20 cellular contexts compared by ENCODE assay signal in the genomic region with DNA sequence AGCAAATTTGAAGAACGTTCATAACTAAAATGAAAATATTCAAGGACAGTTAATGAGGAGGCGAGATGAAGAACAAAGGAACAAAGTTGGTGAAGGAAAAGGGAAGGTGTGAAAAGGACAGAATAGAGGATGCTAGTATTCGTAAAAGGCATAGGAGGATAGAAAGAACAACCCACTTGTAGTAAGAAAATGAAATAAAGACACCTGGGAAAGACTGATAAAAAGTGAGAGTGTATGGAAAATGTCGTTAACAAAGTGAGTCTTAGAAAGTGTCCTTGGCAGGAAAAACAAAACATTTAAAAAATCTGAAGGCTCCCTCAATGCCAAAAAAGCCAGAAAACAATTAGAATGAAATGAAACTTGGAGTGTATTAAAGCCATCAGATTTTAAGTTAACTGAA. TPM values are rescaled to one million over a fixed set of nuclear protein-coding genes. Genes with fewer than 3 reads are reported as not detected.
DNase-seq lines count a peak whose midpoint lies in the region; ATAC-seq, FAIRE-seq and TF ChIP-seq lines count a peak whose summit lies in the region.
"Had no signal": no experiment of that assay in that cellular context is flagged by ENCODE, and none has a peak within 500 bp of the region (broad histone marks: within the 10 kb centered on the region; RNA-seq: fewer than 3 reads in every experiment).

No MANE protein-coding gene starts in this region.

- H3K4me3 Mint-ChIP-seq in activated T-cell treated with anti-CD3 and anti-CD28 coated beads, Interleukin-2, amount 50 U/mL, for 72 hours = no peak overlapping the region
- no peak overlapping the region for H3K4me3 Mint-ChIP-seq in activated T-cell treated with anti-CD3 and anti-CD28 coated beads, Interleukin-2, amount 50 U/mL, for 24 hours
- H3K4me3 Mint-ChIP-seq: B cell; CD4-positive, alpha-beta T cell; CD8-positive, alpha-beta T cell had no signal

- H3K4me3 ChIP-seq in HEK293 (ENCODE audit: low read depth, low read length) (no peak overlapping the region), endothelial cell of umbilical vein (replicated peaks in 1 of 3; ENCODE audit: insufficient read depth in 1 of 3, low read depth in 1 of 3, low read length in 3 of 3) (no peak overlapping the region)
- H3K4me3 ChIP-seq: A549; BLaER1 treated with 17β-estradiol and CSF1 and Interleukin-3, amounts not matched to agents 10 nM and 100 nM had no signal

- intact Hi-C loops in endothelial cell of umbilical vein (cut with micrococcal nuclease) = no loop called here

- ATAC-seq in activated T-cell treated with anti-CD3 and anti-CD28 coated beads, Interleukin-2, amount 50 U/mL, for 72 hours (replicated peaks in 1 of 2) = no peak
- no peak for ATAC-seq in HG03460 (IDR thresholded peaks at IDR 0.05; ENCODE audit: unreplicated experiment)
- ATAC-seq: A549; CD8-positive, alpha-beta T cell had no signal

- H3K79me2 ChIP-seq in endothelial cell of umbilical vein (ENCODE audit: control insufficient read depth, insufficient read depth, low read length) = no peaks in the 10 kb centered on the region

- H3K36me3 ChIP-seq in HEK293 (ENCODE audit: control insufficient read depth in 2 of 2, insufficient read depth in 1 of 2, low read length in 2 of 2) = peaks cover 0 to 40% of the 10 kb centered on the region in 2 experiments; a peak in 2 of 3 replicates
- no peaks in the 10 kb centered on the region for H3K36me3 ChIP-seq in endothelial cell of umbilical vein (ENCODE audit: control insufficient read depth in 2 of 2, extremely low read depth in 1 of 2, insufficient read depth in 2 of 2, low read length in 2 of 2)

- CTCF ChIA-PET in HEK293 (lab: Yijun Ruan, JAX) = no interaction called here
- CTCF ChIA-PET in endothelial cell of umbilical vein (lab: Charles Lee) = interaction anchor here (0.7 kb wide), 1 partner anchor 268 kb away, joined by 3 read pairs; no protein-coding TSS in a partner anchor

- H3K9me3 ChIP-seq in HEK293 (ENCODE audit: control insufficient read depth, insufficient read depth, low read depth, low read length) (no peaks in the 10 kb centered on the region), endothelial cell of umbilical vein (replicated peaks; ENCODE audit: control insufficient read depth, insufficient read depth, low read length) (no peaks in the 10 kb centered on the region)
- H3K9me3 ChIP-seq: A549; BLaER1 treated with 17β-estradiol and CSF1 and Interleukin-3, amounts not matched to agents 10 nM and 100 nM; Caco-2 had no signal

- no peaks in the 10 kb centered on the region for H3K27me3 Mint-ChIP-seq in activated T-cell treated with anti-CD3 and anti-CD28 coated beads, Interleukin-2, amount 50 U/mL, for 72 hours (ENCODE audit: low read depth)
- H3K27me3 Mint-ChIP-seq in activated T-cell treated with anti-CD3 and anti-CD28 coated beads, Interleukin-2, amount 50 U/mL, for 24 hours = no peaks in the 10 kb centered on the region
- H3K27me3 Mint-ChIP-seq: B cell; CD4-positive, alpha-beta T cell had no signal

- no peaks in the 10 kb centered on the region for H3K4me1 ChIP-seq in HEK293 (ENCODE audit: control insufficient read depth, insufficient read depth, low read length)
- no peaks in the 10 kb centered on the region for H3K4me1 ChIP-seq in endothelial cell of umbilical vein (ENCODE audit: control insufficient read depth, extremely low read depth, insufficient read depth, low read length)
- H3K4me1 ChIP-seq: Caco-2 had no signal

- TF ChIP-seq CTCF in HEK293 (tag by site-specific recombination; IDR thresholded peaks at IDR 0.05) (no peak), endothelial cell of umbilical vein (IDR thresholded peaks at IDR 0.05; ENCODE audit: extremely low read depth in 1 of 2, insufficient read depth in 1 of 2, low read depth in 1 of 2, low read length in 2 of 2) (no peak)

- H3K27ac ChIP-seq in HEK293 (ENCODE audit: extremely low read depth, low read depth, low read length) (no peak overlapping the region), endothelial cell of umbilical vein (ENCODE audit: insufficient read depth, low read depth, low read length) (no peak overlapping the region)
- H3K27ac ChIP-seq: 22Rv1; A549; BLaER1 treated with 17β-estradiol and CSF1 and Interleukin-3, amounts not matched to agents 10 nM and 100 nM; C4-2B had no signal

- POLR2A ChIA-PET in HEK293 (lab: Yijun Ruan, JAX) = no interaction called here
- POLR2A ChIA-PET in endothelial cell of umbilical vein (lab: Charles Lee) = no interaction called here

- H3K27me3 ChIP-seq in endothelial cell of umbilical vein (ENCODE audit: control insufficient read depth in 2 of 2, insufficient read depth in 2 of 2, low read length in 2 of 2) = no peaks in the 10 kb centered on the region
- H3K27me3 ChIP-seq: BLaER1 treated with 17β-estradiol and CSF1 and Interleukin-3, amounts not matched to agents 10 nM and 100 nM had no signal

- H3K36me3 Mint-ChIP-seq in activated T-cell treated with anti-CD3 and anti-CD28 coated beads, Interleukin-2, amount 50 U/mL, for 72 hours (ENCODE audit: insufficient read depth in 2 of 2) = peaks cover 3 to 7% of the 10 kb centered on the region in 2 donors
- peaks cover 30% of the 10 kb centered on the region for H3K36me3 Mint-ChIP-seq in activated T-cell treated with anti-CD3 and anti-CD28 coated beads, Interleukin-2, amount 50 U/mL, for 24 hours (ENCODE audit: low read depth)

- H3K9ac ChIP-seq in endothelial cell of umbilical vein (replicated peaks; ENCODE audit: extremely low read depth, insufficient read depth, low read length) = no peak overlapping the region
- H3K9ac ChIP-seq: BLaER1 treated with 17β-estradiol and CSF1 and Interleukin-3, amounts not matched to agents 10 nM and 100 nM had no signal

- no peak for TF ChIP-seq POLR2A in endothelial cell of umbilical vein (IDR thresholded peaks at IDR 0.05; ENCODE audit: low read depth, low read length)

- no peaks in the 10 kb centered on the region for H3K9me3 Mint-ChIP-seq in activated T-cell treated with anti-CD3 and anti-CD28 coated beads, Interleukin-2, amount 50 U/mL, for 72 hours
- H3K9me3 Mint-ChIP-seq in activated T-cell treated with anti-CD3 and anti-CD28 coated beads, Interleukin-2, amount 50 U/mL, for 24 hours = no peaks in the 10 kb centered on the region
- H3K9me3 Mint-ChIP-seq: CD4-positive, alpha-beta T cell; CD8-positive, alpha-beta T cell had no signal

- DNase-seq in activated T-cell treated with anti-CD3 and anti-CD28 coated beads, Interleukin-2, amount 50 U/mL, for 72 hours = no peak
- DNase-seq in activated T-cell treated with anti-CD3 and anti-CD28 coated beads, Interleukin-2, amount 50 U/mL, for 24 hours = no peak
- DNase-seq in endothelial cell of umbilical vein (ENCODE audit: low read depth, low spot score) = no peak
- DNase-seq: AML-193; Caco-2; Calu3; CD4-positive, alpha-beta T cell; CD8-positive, alpha-beta T cell; DMS79 treated with DMSO at 0.1 percent for 48 hours; GF-D8 had no signal

- H3K27ac Mint-ChIP-seq in activated T-cell treated with anti-CD3 and anti-CD28 coated beads, Interleukin-2, amount 50 U/mL, for 72 hours = peak overlapping the region; percentile 16
- H3K27ac Mint-ChIP-seq in activated T-cell treated with anti-CD3 and anti-CD28 coated beads, Interleukin-2, amount 50 U/mL, for 24 hours = no peak overlapping the region
- H3K27ac Mint-ChIP-seq: B cell; CD4-positive, alpha-beta T cell; CD8-positive, alpha-beta T cell had no signal

- no peaks in the 10 kb centered on the region for H4K20me1 ChIP-seq in endothelial cell of umbilical vein (replicated peaks; ENCODE audit: control insufficient read depth, extremely low read depth, insufficient read depth, low read length)
- H4K20me1 ChIP-seq: BLaER1 treated with 17β-estradiol and CSF1 and Interleukin-3, amounts not matched to agents 10 nM and 100 nM had no signal

- H3K4me2 ChIP-seq in endothelial cell of umbilical vein (ENCODE audit: insufficient read depth, low read length) = no peak overlapping the region
- H3K4me2 ChIP-seq: A549; BLaER1 treated with 17β-estradiol and CSF1 and Interleukin-3, amounts not matched to agents 10 nM and 100 nM had no signal

- peak; percentile 8 for FAIRE-seq in endothelial cell of umbilical vein (lab: Jason Lieb, UNC)
- FAIRE-seq: A549, G401.6, GM12891, GM19239 had no signal

- dilution Hi-C loops in endothelial cell of umbilical vein (cut with MboI; ENCODE audit: extremely low pct_ligation_motif_present, low sequenced_read_pairs) = no loop called here

- H2AFZ ChIP-seq in endothelial cell of umbilical vein (ENCODE audit: low read depth, low read length) = no peak overlapping the region

- no TSS peak for BruUV-seq in endothelial cell of umbilical vein (replicated peaks; lab: Mats Ljungman, UMichigan)

- H3K9me1 ChIP-seq in endothelial cell of umbilical vein (replicated peaks; ENCODE audit: control insufficient read depth, extremely low read depth, insufficient read depth, low read length) = no peaks in the 10 kb centered on the region

- peaks cover 3% of the 10 kb centered on the region for H3K4me1 Mint-ChIP-seq in activated T-cell treated with anti-CD3 and anti-CD28 coated beads, Interleukin-2, amount 50 U/mL, for 72 hours (ENCODE audit: low read depth)
- peaks cover 7% of the 10 kb centered on the region for H3K4me1 Mint-ChIP-seq in activated T-cell treated with anti-CD3 and anti-CD28 coated beads, Interleukin-2, amount 50 U/mL, for 24 hours (ENCODE audit: low read depth)

TF ChIP-seq in HEK293, 187 proteins besides CTCF, POLR2A, EP300 and RAD21 (continues in another document):
- TF ChIP-seq ZNF549 (tag by site-specific recombination; IDR thresholded peaks at IDR 0.05) = no peak
- no peak for TF ChIP-seq ZNF157 (tag by site-specific recombination; IDR thresholded peaks at IDR 0.05)
- TF ChIP-seq ZNF747 (tag by site-specific recombination; IDR thresholded peaks at IDR 0.05) = no peak
- peak; percentile 91 for TF ChIP-seq PRDM1 (tag by site-specific recombination; IDR thresholded peaks at IDR 0.05)

TF ChIP-seq in endothelial cell of umbilical vein, 7 proteins besides CTCF, POLR2A, EP300 and RAD21 (continues in another document):
- no peak for TF ChIP-seq MYC (IDR thresholded peaks at IDR 0.05; ENCODE audit: low read depth, low read length)
- no peak for TF ChIP-seq EZH2 (IDR thresholded peaks at IDR 0.05; ENCODE audit: borderline replicate concordance, low read depth, low read length, severe bottlenecking)
- TF ChIP-seq, protein P1, sequence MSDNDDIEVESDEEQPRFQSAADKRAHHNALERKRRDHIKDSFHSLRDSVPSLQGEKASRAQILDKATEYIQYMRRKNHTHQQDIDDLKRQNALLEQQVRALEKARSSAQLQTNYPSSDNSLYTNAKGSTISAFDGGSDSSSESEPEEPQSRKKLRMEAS (IDR thresholded peaks at IDR 0.05; ENCODE audit: insufficient read depth, insufficient read length) = no peak

RNA-seq across cellular contexts. Expression of gene ZC3HAV1, which starts 29.6 kb away (rescaled TPM):
- 100 to 1,000 TPM in 1 of 2 donors, 10 to 100 TPM in 1; 78.1 to 114 TPM for total RNA-seq in activated T-cell treated with anti-CD3 and anti-CD28 coated beads, Interleukin-2, amount 50 U/mL, for 72 hours
- 36.8 and 37.7 TPM in 2 replicates for total RNA-seq in endothelial cell of umbilical vein
- 15.6 and 17.1 TPM in 2 replicates for polyA plus RNA-seq in endothelial cell of umbilical vein
- polyA plus RNA-seq in endothelial cell of umbilical vein (2011; cell fraction: cytosol; rRNA removed) = 16.8 and 17.6 TPM in 2 replicates
- polyA plus RNA-seq in endothelial cell of umbilical vein (2011; cell fraction: nucleus; rRNA removed) = 11.9 and 13.2 TPM in 2 replicates
- polyA plus RNA-seq in endothelial cell of umbilical vein (2012) = 17.3 and 20.4 TPM in 2 replicates
- polyA minus RNA-seq in endothelial cell of umbilical vein = 40.7 and 44.3 TPM in 2 replicates
- polyA minus RNA-seq in endothelial cell of umbilical vein (2011; cell fraction: cytosol; rRNA and poly(A)+ RNA removed) = 24.1 TPM
- 20.3 and 20.7 TPM in 2 replicates for polyA minus RNA-seq in endothelial cell of umbilical vein (2011; cell fraction: nucleus; rRNA and poly(A)+ RNA removed)
